ENCODE assay signal across 8 cellular contexts in the genomic region with DNA sequence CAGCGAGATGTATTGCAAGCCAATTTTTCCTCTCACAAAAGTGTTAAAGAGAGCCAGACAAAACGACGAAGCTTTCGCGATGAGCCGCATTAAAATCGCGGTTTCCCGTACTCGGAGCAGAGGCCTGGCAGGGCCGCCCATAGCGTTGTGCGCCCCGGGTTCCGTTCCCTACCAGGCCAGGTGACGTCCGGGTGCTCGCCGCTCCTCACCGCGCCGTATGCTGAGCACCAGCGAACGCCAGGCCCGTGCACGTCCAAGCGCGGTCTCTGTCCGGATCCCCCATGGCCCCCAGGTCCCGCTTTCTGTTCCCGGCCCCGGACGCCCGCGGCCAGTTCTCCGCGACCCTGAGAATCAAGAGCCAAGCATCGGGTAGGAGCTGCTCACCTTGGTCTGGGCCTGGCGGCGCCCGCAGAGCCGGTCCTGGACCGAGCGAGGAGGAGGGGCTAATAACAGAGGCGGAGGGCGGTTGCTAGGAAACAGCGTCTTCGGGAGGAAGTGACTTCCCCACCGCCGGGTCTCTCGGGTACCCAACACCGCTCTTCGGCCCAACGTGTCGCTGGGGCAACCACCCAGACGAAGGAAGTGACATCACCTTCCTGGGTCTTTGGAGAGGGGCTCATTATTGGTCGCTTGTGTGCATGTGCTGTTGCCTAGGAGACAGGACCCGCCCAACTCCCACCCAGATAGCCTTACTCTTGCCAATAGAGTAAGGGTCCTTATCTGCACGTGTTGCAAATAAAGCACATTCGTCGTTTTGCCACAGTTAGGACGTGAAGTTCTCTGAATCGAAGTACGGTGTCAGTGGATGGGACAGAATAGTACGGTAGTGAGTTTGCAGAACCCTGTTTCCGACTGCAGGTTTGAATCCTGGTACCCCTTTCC. TPM values are rescaled to one million over a fixed set of nuclear protein-coding genes. Genes with fewer than 3 reads are reported as not detected.
A peak's percentile ranks its signal among the peaks of the same experiment; 100 is the strongest.
DNase-seq lines count a peak whose midpoint lies in the region; ATAC-seq and TF ChIP-seq lines count a peak whose summit lies in the region.

Gene MAP9, minus strand, starts transcription at position 579 of the 882 bp plus-strand sequence. CDS start 1,115 bp downstream, outside the sequence.

- no peaks in the 10 kb centered on the region for H3K27me3 ChIP-seq in DOHH2 (ENCODE audit: control insufficient read depth, low read length)
- no peaks in the 10 kb centered on the region for H3K27me3 ChIP-seq in SU-DHL-6 (ENCODE audit: low read length)
- no peaks in the 10 kb centered on the region for H3K27me3 ChIP-seq in adrenal gland
- H3K27me3 ChIP-seq in prostate gland (replicated peaks; ENCODE audit: insufficient read depth), result no peaks in the 10 kb centered on the region

- intact Hi-C loops in adrenal gland (cut with DNase I), result no loop called here
- intact Hi-C loops in left cardiac atrium (cut with DNase I), result loop anchor here in 1 of 2 donors (10.0 kb wide), 1 partner anchor 822 kb away; the partner anchor contains the start of gene PLRG1
- intact Hi-C loops in prostate gland (cut with DNase I), result no loop called here

- TF ChIP-seq CTCF in DOHH2 (IDR thresholded peaks at IDR 0.05; ENCODE audit: low read depth, low read length, poor library complexity, severe bottlenecking), result no peak
- no peak for TF ChIP-seq CTCF in SU-DHL-6 (IDR thresholded peaks at IDR 0.05; ENCODE audit: insufficient read depth, low read length, poor library complexity, severe bottlenecking)
- TF ChIP-seq CTCF in adrenal gland (IDR thresholded peaks at IDR 0.05), result no peak
- no peak for TF ChIP-seq CTCF in prostate gland (IDR thresholded peaks at IDR 0.05)

- ATAC-seq in GM21786 (IDR thresholded peaks at IDR 0.05; ENCODE audit: unreplicated experiment) (peak; percentile 98), left cardiac atrium (peak; percentile 98 to 99)

- H3K9me3 ChIP-seq in DOHH2 (ENCODE audit: control insufficient read depth, insufficient read depth, low read length), result no peaks in the 10 kb centered on the region
- H3K9me3 ChIP-seq in SU-DHL-6 (ENCODE audit: insufficient read depth, low read length), result no peaks in the 10 kb centered on the region
- H3K9me3 ChIP-seq in adrenal gland (replicated peaks in 1 of 3), result no peaks in the 10 kb centered on the region
- H3K9me3 ChIP-seq in prostate gland, result no peaks in the 10 kb centered on the region

- H3K4me3 ChIP-seq in DOHH2 (ENCODE audit: low read length), result peak within 1 kb of the TSS; percentile 84
- H3K4me3 ChIP-seq in SU-DHL-6 (ENCODE audit: insufficient read depth, low read length, poor library complexity, severe bottlenecking), result peak within 1 kb of the TSS; percentile 53
- peak within 1 kb of the TSS in 3 of 4 donors; percentile 49 to 62 (median 60) for H3K4me3 ChIP-seq in adrenal gland
- H3K4me3 ChIP-seq in prostate gland, result peak within 1 kb of the TSS; percentile 46 to 62

- H3K4me2 ChIP-seq in DOHH2 (ENCODE audit: low read length), result peak within 1 kb of the TSS; percentile 75
- peak within 1 kb of the TSS; percentile 85 for H3K4me2 ChIP-seq in SU-DHL-6 (ENCODE audit: low read depth, low read length, poor library complexity, severe bottlenecking)

- H4K20me1 ChIP-seq in DOHH2 (ENCODE audit: control insufficient read depth, insufficient read depth, low read depth, low read length), result no peaks in the 10 kb centered on the region
- no peaks in the 10 kb centered on the region for H4K20me1 ChIP-seq in SU-DHL-6 (ENCODE audit: low read depth, low read length)

- H3K4me1 ChIP-seq in DOHH2 (ENCODE audit: control insufficient read depth, low read length) (peaks cover 19% of the 10 kb centered on the region), adrenal gland (replicated peaks in 1 of 2) (peaks cover 3 to 15% of the 10 kb centered on the region in 2 donors), prostate gland (replicated peaks) (no peaks in the 10 kb centered on the region)

- DNase-seq in Kasumi-1 (lab: John Stamatoyannopoulos, UW) (peak; percentile 44 to 68), adrenal gland (peak; percentile 86 to 97 (median 94)), left cardiac atrium (peak; percentile 91), prostate gland (ENCODE audit: low spot score) (peak; percentile 86), ureter (ENCODE audit: low spot score) (peak; percentile 89)

- peak within 1 kb of the TSS; percentile 90 for H2AFZ ChIP-seq in SU-DHL-6 (ENCODE audit: low read depth, low read length, severe bottlenecking)

- TF ChIP-seq POLR2A in adrenal gland (IDR thresholded peaks at IDR 0.05) (peak in 1 of 2 donors; percentile 31), prostate gland (IDR thresholded peaks at IDR 0.05) (peak; percentile 33)

- H3K36me3 ChIP-seq in DOHH2 (ENCODE audit: control insufficient read depth, low read length), result peaks cover 2% of the 10 kb centered on the region; the same call in 1 of the 2 replicates
- no peaks in the 10 kb centered on the region for H3K36me3 ChIP-seq in SU-DHL-6 (ENCODE audit: low read length)
- no peaks in the 10 kb centered on the region for H3K36me3 ChIP-seq in adrenal gland (replicated peaks in 1 of 2)
- H3K36me3 ChIP-seq in prostate gland, result no peaks in the 10 kb centered on the region

- peaks cover 5% of the 10 kb centered on the region; the same call in 1 of the 2 replicates for H3F3A ChIP-seq in DOHH2 (ENCODE audit: control insufficient read depth, insufficient read depth)
- no peaks in the 10 kb centered on the region for H3F3A ChIP-seq in SU-DHL-6 (ENCODE audit: insufficient read depth)

- WGBS in adrenal gland, 4 donors, result 5 to 11% (median 6%) methylated on average over 28 to 66 of the region's 66 CpGs
- 5% methylated on average over 66 of the region's 66 CpGs for WGBS in prostate gland

- H3K79me2 ChIP-seq in DOHH2 (ENCODE audit: control insufficient read depth, low read length), result peaks cover 16% of the 10 kb centered on the region
- no peaks in the 10 kb centered on the region for H3K79me2 ChIP-seq in SU-DHL-6 (ENCODE audit: insufficient read depth, low read length)

- H3K27ac ChIP-seq in DOHH2 (ENCODE audit: low read depth, low read length), result peak within 1 kb of the TSS; percentile 64
- no peak within 1 kb of the TSS for H3K27ac ChIP-seq in SU-DHL-6 (ENCODE audit: low read depth, low read length)
- H3K27ac ChIP-seq in adrenal gland, result peak within 1 kb of the TSS in 2 of 5 donors; percentile 15 to 61
- H3K27ac ChIP-seq in prostate gland, result peak within 1 kb of the TSS; percentile 48 to 75

- H3K9ac ChIP-seq in SU-DHL-6 (ENCODE audit: low read length), result peak within 1 kb of the TSS; percentile 45

- H3K9me2 ChIP-seq in DOHH2 (replicated peaks; ENCODE audit: control insufficient read depth, low read length), result no peaks in the 10 kb centered on the region
- no peaks in the 10 kb centered on the region for H3K9me2 ChIP-seq in SU-DHL-6 (replicated peaks; ENCODE audit: insufficient read depth, low read length)

RNA-seq across cellular contexts. Expression of gene MAP9, which starts in this region (rescaled TPM):
- 10 to 100 TPM in 1 of 8 donors, 1 to 10 TPM in 7; 3.4 to 12.3 (median 7.0) TPM for total RNA-seq in adrenal gland
- 10 to 100 TPM in 2 of 3 donors, 1 to 10 TPM in 1; 8.0 to 15.1 (median 12.8) TPM for polyA plus RNA-seq in adrenal gland
- 1 to 10 TPM; 6.7 to 6.8 TPM for total RNA-seq in left cardiac atrium
- 10 to 100 TPM; 15.8 to 17.9 TPM for total RNA-seq in prostate gland
- total RNA-seq in ureter, result 12.3 TPM
